In genomic region chr2:215420471-215420935, GRCh38 we compare ENCODE assay signal across 1 cellular context.
TF ChIP-seq lines count a peak whose summit lies in the region.

No MANE protein-coding gene starts in this region.

TF ChIP-seq in HepG2, 621 proteins besides CTCF, POLR2A, EP300 and RAD21 (continued from another document and continues in another):
- TF ChIP-seq ZNF280B (CRISPR knock-in tag; IDR thresholded peaks at IDR 0.05; ENCODE audit: borderline replicate concordance) (no peak), TMF1 (CRISPR knock-in tag; IDR thresholded peaks at IDR 0.05; ENCODE audit: low read depth) (no peak), HIC2 (CRISPR knock-in tag; IDR thresholded peaks at IDR 0.05; ENCODE audit: low read depth) (peak; percentile 32; the same call in 1 of the 2 replicates), GPN1 (CRISPR knock-in tag; IDR thresholded peaks at IDR 0.05; ENCODE audit: borderline replicate concordance) (no peak), HNRNPH1 (optimal IDR thresholded peaks at IDR 0.05; ENCODE audit: low read depth, low read length) (no peak), ZBED4 (CRISPR knock-in tag; IDR thresholded peaks at IDR 0.05; ENCODE audit: borderline replicate concordance) (peak; percentile 24; the same call in 1 of the 2 replicates), ZSCAN29 (CRISPR knock-in tag; conservative IDR thresholded peaks at IDR 0.05) (no peak), ZFY (CRISPR knock-in tag; IDR thresholded peaks at IDR 0.05) (no peak; the same call in 1 of the 2 replicates), ZNF713 (CRISPR knock-in tag; IDR thresholded peaks at IDR 0.05) (no peak), LBX2 (CRISPR knock-in tag; IDR thresholded peaks at IDR 0.05; ENCODE audit: borderline replicate concordance) (no peak), ZNF562 (CRISPR knock-in tag; IDR thresholded peaks at IDR 0.05; ENCODE audit: borderline replicate concordance) (no peak), ZSCAN25 (CRISPR knock-in tag; IDR thresholded peaks at IDR 0.05) (no peak), NBN (conservative IDR thresholded peaks at IDR 0.05) (no peak), ZBTB7B (CRISPR knock-in tag; IDR thresholded peaks at IDR 0.05) (peak; percentile 69), WIZ (CRISPR knock-in tag; IDR thresholded peaks at IDR 0.05) (no peak), MLX (CRISPR knock-in tag; IDR thresholded peaks at IDR 0.05) (peak; percentile 81; the same call in 1 of the 2 replicates), TFAP4 (IDR thresholded peaks at IDR 0.05; ENCODE audit: borderline replicate concordance, low read depth) (peak; percentile 52; the same call in 1 of the 2 replicates), NFE2L2 (IDR thresholded peaks at IDR 0.05; ENCODE audit: low read length) (0 out of 2 replicates have a peak, but pooled peaks have one; percentile 1), ZNF512 (CRISPR knock-in tag; IDR thresholded peaks at IDR 0.05) (no peak), HNRNPLL (IDR thresholded peaks at IDR 0.05; ENCODE audit: low read depth, low read length, poor library complexity, severe bottlenecking) (no peak), PHF20 (CRISPR knock-in tag; IDR thresholded peaks at IDR 0.05) (no peak), SOX6 (IDR thresholded peaks at IDR 0.05) (no peak), SOX6 (CRISPR knock-in tag; IDR thresholded peaks at IDR 0.05) (peak; percentile 83), NFATC3 (CRISPR knock-in tag; IDR thresholded peaks at IDR 0.05) (no peak), SMYD3 (CRISPR knock-in tag; IDR thresholded peaks at IDR 0.05) (peak; percentile 56; the same call in 1 of the 2 replicates), ZFP36L2 (CRISPR knock-in tag; IDR thresholded peaks at IDR 0.05) (no peak), POLR2G (IDR thresholded peaks at IDR 0.05; ENCODE audit: low read depth, low read length) (peak; percentile 71), KLF16 (CRISPR knock-in tag; IDR thresholded peaks at IDR 0.05) (no peak; a peak in 2 of 4 replicates), GPBP1L1 (CRISPR knock-in tag; IDR thresholded peaks at IDR 0.05) (no peak), ZBTB20 (CRISPR knock-in tag; IDR thresholded peaks at IDR 0.05; ENCODE audit: borderline replicate concordance, low read depth) (peak; percentile 28; the same call in 1 of the 2 replicates), AKNA (CRISPR knock-in tag; IDR thresholded peaks at IDR 0.05; ENCODE audit: borderline replicate concordance) (no peak), CREB3 (CRISPR knock-in tag; IDR thresholded peaks at IDR 0.05) (no peak), RARG (CRISPR knock-in tag; IDR thresholded peaks at IDR 0.05; ENCODE audit: low read depth) (no peak), PPARG (CRISPR knock-in tag; conservative IDR thresholded peaks at IDR 0.05) (peak; percentile 47; the same call in 1 of the 2 replicates), SP2 (CRISPR knock-in tag; IDR thresholded peaks at IDR 0.05) (no peak), SALL2 (CRISPR knock-in tag; IDR thresholded peaks at IDR 0.05) (no peak), ZBTB46 (CRISPR knock-in tag; IDR thresholded peaks at IDR 0.05; ENCODE audit: borderline replicate concordance) (no peak)
